In genomic region chr14:102390064-102390463, GRCh38 we compare ENCODE assay signal across 17 cellular contexts. TPM values are rescaled to one million over a fixed set of nuclear protein-coding genes. Genes with fewer than 3 reads are reported as not detected.
DNase-seq lines count a peak whose midpoint lies in the region; ATAC-seq and TF ChIP-seq lines count a peak whose summit lies in the region.
"Had no signal": no experiment of that assay in that cellular context is flagged by ENCODE, and none has a peak within 500 bp of the region (broad histone marks: within the 10 kb centered on the region; RNA-seq: fewer than 3 reads in every experiment).

No MANE protein-coding gene starts in this region.

- no peak overlapping the region for H2BK20ac ChIP-seq in IMR-90 (ENCODE audit: low read depth, low read length)

- H3K27ac ChIP-seq in IMR-90 (ENCODE audit: insufficient read depth, low read length) (no peak overlapping the region), caudate nucleus (ENCODE audit: low read depth, low read length) (peak overlapping the region; percentile 81), skeletal muscle tissue (ENCODE audit: low read depth, low read length) (peak overlapping the region; percentile 9), MM.1S (ENCODE audit: low read length) (no peak overlapping the region)
- H3K27ac ChIP-seq: BLaER1 treated with 17β-estradiol and CSF1 and Interleukin-3, amounts not matched to agents 10 nM and 100 nM; upper lobe of right lung had no signal

- H2BK120ac ChIP-seq in IMR-90 (ENCODE audit: low read depth, low read length) = no peak overlapping the region

- no peak for TF ChIP-seq POLR2A in IMR-90 (IDR thresholded peaks at IDR 0.05; ENCODE audit: low read depth, low read length)

- BruUV-seq in IMR-90 (replicated peaks; lab: Mats Ljungman, UMichigan) = no TSS peak

- DNase-seq in IMR-90 = peak; percentile 36
- no peak for DNase-seq in caudate nucleus (lab: John Stamatoyannopoulos, UW)
- DNase-seq in medulla oblongata (ENCODE audit: extremely low spot score) = peak; percentile 58
- DNase-seq in nephron progenitor cell = no peak
- no peak for DNase-seq in MM.1S
- no peak for DNase-seq in central memory CD4-positive, alpha-beta T cell
- DNase-seq in T-helper 9 cell = no peak
- DNase-seq: activated CD8-positive, alpha-beta memory T cell treated with anti-CD3 and anti-CD28 coated beads, Interleukin-2, amount 50 U/mL, for 4 hours; activated naive CD4-positive, alpha-beta T cell treated with anti-CD3 and anti-CD28 coated beads for 36 hours; cerebellar nuclear complex; DMS79 treated with DMSO at 0.1 percent for 48 hours; esophagus squamous epithelium; nucleus accumbens; upper lobe of right lung had no signal

- H2AK5ac ChIP-seq in IMR-90 (ENCODE audit: low read depth, low read length) = no peak overlapping the region

- no peak for TF ChIP-seq RAD21 in IMR-90 (IDR thresholded peaks at IDR 0.05; ENCODE audit: low read length)

- H3K79me2 ChIP-seq in MM.1S (ENCODE audit: low read length) = no peaks in the 10 kb centered on the region

- no peak overlapping the region for H3K4ac ChIP-seq in IMR-90 (ENCODE audit: low read depth, low read length)

- no peak overlapping the region for H3K56ac ChIP-seq in IMR-90 (ENCODE audit: extremely low read depth, insufficient read depth, low read length)

- no peaks in the 10 kb centered on the region for H3K9me2 ChIP-seq in MM.1S (replicated peaks; ENCODE audit: insufficient read depth, low read length)

- H3K79me1 ChIP-seq in IMR-90 (ENCODE audit: low read depth in 1 of 2, low read length in 2 of 2) = peaks cover 10 to 33% of the 10 kb centered on the region in 2 experiments; a peak in 3 of 4 replicates

- no peak overlapping the region for H4K5ac ChIP-seq in IMR-90 (ENCODE audit: low read depth, low read length)

- H3K9me3 ChIP-seq in IMR-90 (ENCODE audit: control insufficient read depth, insufficient read depth, low read length) (no peaks in the 10 kb centered on the region; the same call in 1 of the 2 replicates), skeletal muscle tissue (ENCODE audit: control insufficient read depth in 3 of 3, low read length in 3 of 3) (no peaks in the 10 kb centered on the region), MM.1S (replicated peaks; ENCODE audit: insufficient read depth, low read length) (no peaks in the 10 kb centered on the region)
- H3K9me3 ChIP-seq: esophagus squamous epithelium, upper lobe of right lung had no signal

- dilution Hi-C loops in IMR-90 (cut with HindIII; ENCODE audit: low sequenced_read_pairs, unreplicated experiment) = no loop called here

- no peaks in the 10 kb centered on the region for H3K27me3 Mint-ChIP-seq in nephron progenitor cell (ENCODE audit: low read depth, poor library complexity)

- no peak for TF ChIP-seq CTCF in IMR-90 (conservative IDR thresholded peaks at IDR 0.05; ENCODE audit: low read depth, low read length)
- TF ChIP-seq CTCF in nephron progenitor cell (IDR thresholded peaks at IDR 0.05) = no peak
- no peak for TF ChIP-seq CTCF in MM.1S (IDR thresholded peaks at IDR 0.05; ENCODE audit: low read length)

- no peak overlapping the region for H2AK9ac ChIP-seq in IMR-90 (replicated peaks; ENCODE audit: low read depth, low read length, poor library complexity)

- H3K36me3 Mint-ChIP-seq in nephron progenitor cell (ENCODE audit: low read depth) = peaks cover 56% of the 10 kb centered on the region

- H3K23ac ChIP-seq in IMR-90 (ENCODE audit: low read depth, low read length) = peak overlapping the region; percentile 7; the same call in 1 of the 2 replicates

- no peak overlapping the region for H2BK5ac ChIP-seq in IMR-90 (ENCODE audit: low read depth, low read length, poor library complexity, severe bottlenecking)

- H3K27me3 ChIP-seq in IMR-90 (ENCODE audit: control insufficient read depth, insufficient read depth, low read length) (no peaks in the 10 kb centered on the region), skeletal muscle tissue (ENCODE audit: control insufficient read depth in 3 of 3, insufficient read depth in 3 of 3, low read length in 3 of 3) (no peaks in the 10 kb centered on the region), MM.1S (replicated peaks; ENCODE audit: insufficient read depth, low read length) (no peaks in the 10 kb centered on the region)
- H3K27me3 ChIP-seq: BLaER1 treated with 17β-estradiol and CSF1 and Interleukin-3, amounts not matched to agents 10 nM and 100 nM; esophagus squamous epithelium; upper lobe of right lung had no signal

- POLR2A ChIA-PET in IMR-90 (lab: Charles Lee; ENCODE audit: unreplicated experiment) = no interaction called here

- H3K14ac ChIP-seq in IMR-90 (replicated peaks; ENCODE audit: low read depth, low read length) = no peak overlapping the region

- peak overlapping the region; percentile 55; the same call in 1 of the 2 replicates for H3K4me2 ChIP-seq in IMR-90 (ENCODE audit: low read depth, low read length)
- H3K4me2 ChIP-seq in MM.1S (ENCODE audit: low read depth, low read length) = no peak overlapping the region

- H4K8ac ChIP-seq in IMR-90 (ENCODE audit: low read depth in 2 of 2, low read length in 2 of 2) = no peak overlapping the region

- H3K9me1 ChIP-seq in IMR-90 (ENCODE audit: insufficient read depth, low read length) = 0 out of 2 replicates have a peak, but pooled peaks cover 5% of the 10 kb centered on the region

- CTCF ChIA-PET in IMR-90 (lab: Yijun Ruan, JAX) = interaction anchor here (0.7 to 0.9 kb wide), 2 partner anchors 10 to 580 kb away, joined by 3 to 4 read pairs; no protein-coding TSS in a partner anchor

- H3K4me1 ChIP-seq in IMR-90 (ENCODE audit: control insufficient read depth, insufficient read depth, low read length) (peaks cover 10% of the 10 kb centered on the region), skeletal muscle tissue (ENCODE audit: control insufficient read depth in 3 of 3, insufficient read depth in 3 of 3, low read length in 3 of 3) (peaks cover 0 to 5% (median 2%) of the 10 kb centered on the region in 3 donors), MM.1S (ENCODE audit: low read length) (no peaks in the 10 kb centered on the region)

- H3K18ac ChIP-seq in IMR-90 (ENCODE audit: low read depth, low read length) = peak overlapping the region; percentile 55; the same call in 1 of the 2 replicates

- H3K9ac ChIP-seq in IMR-90 (ENCODE audit: low read depth, low read length) = no peak overlapping the region
- H3K9ac ChIP-seq in skeletal muscle tissue (ENCODE audit: low read depth in 1 of 3, low read length in 3 of 3) = no peak overlapping the region
- H3K9ac ChIP-seq in MM.1S (ENCODE audit: low read length) = no peak overlapping the region
- H3K9ac ChIP-seq: BLaER1 treated with 17β-estradiol and CSF1 and Interleukin-3, amounts not matched to agents 10 nM and 100 nM had no signal

- H4K91ac ChIP-seq in IMR-90 (ENCODE audit: insufficient read depth, low read depth, low read length) = no peak overlapping the region

- peaks cover 11% of the 10 kb centered on the region for H3K4me1 Mint-ChIP-seq in nephron progenitor cell

- H2AFZ ChIP-seq in IMR-90 (replicated peaks; ENCODE audit: low read length, poor library complexity) (no peak overlapping the region), MM.1S (ENCODE audit: low read length) (no peak overlapping the region)

- no peak overlapping the region for H3K27ac Mint-ChIP-seq in nephron progenitor cell
- H3K27ac Mint-ChIP-seq: activated naive CD4-positive, alpha-beta T cell treated with anti-CD3 and anti-CD28 coated beads for 36 hours had no signal

- no peak overlapping the region for H2BK15ac ChIP-seq in IMR-90 (ENCODE audit: low read depth, low read length)

- no peak overlapping the region for H3K4me3 ChIP-seq in IMR-90 (ENCODE audit: insufficient read depth, low read depth, low read length)
- no peak overlapping the region for H3K4me3 ChIP-seq in skeletal muscle tissue (ENCODE audit: low read length in 3 of 3)
- H3K4me3 ChIP-seq in MM.1S (ENCODE audit: low read length) = no peak overlapping the region
- H3K4me3 ChIP-seq: BLaER1 treated with 17β-estradiol and CSF1 and Interleukin-3, amounts not matched to agents 10 nM and 100 nM; esophagus squamous epithelium; lung; upper lobe of right lung had no signal

- H3F3A ChIP-seq in MM.1S (ENCODE audit: insufficient read depth, low read length) = no peaks in the 10 kb centered on the region

- in situ Hi-C loops in IMR-90 (cut with MboI; ENCODE audit: low sequenced_read_pairs) = no loop called here

- no peak overlapping the region for H3K4me3 Mint-ChIP-seq in nephron progenitor cell
- H3K4me3 Mint-ChIP-seq: activated naive CD4-positive, alpha-beta T cell treated with anti-CD3 and anti-CD28 coated beads for 36 hours had no signal

- H3K36me3 ChIP-seq in IMR-90 (ENCODE audit: control insufficient read depth, insufficient read depth, low read length) = peaks cover 3% of the 10 kb centered on the region; the same call in 1 of the 2 replicates
- H3K36me3 ChIP-seq in skeletal muscle tissue (ENCODE audit: control insufficient read depth in 3 of 3, insufficient read depth in 3 of 3, low read length in 3 of 3) = no peaks in the 10 kb centered on the region
- H3K36me3 ChIP-seq in MM.1S (replicated peaks; ENCODE audit: insufficient read depth, low read length) = no peaks in the 10 kb centered on the region
- H3K36me3 ChIP-seq: upper lobe of right lung had no signal

- ATAC-seq in IMR-90 (ENCODE audit: low read depth) = no peak

- intact Hi-C loops in IMR-90 (cut with micrococcal nuclease) = no loop called here

- no peaks in the 10 kb centered on the region; the same call in 1 of the 2 replicates for H4K20me1 ChIP-seq in IMR-90 (ENCODE audit: insufficient read depth, low read length)
- no peaks in the 10 kb centered on the region for H4K20me1 ChIP-seq in MM.1S (ENCODE audit: insufficient read depth, low read length)
- H4K20me1 ChIP-seq: BLaER1 treated with 17β-estradiol and CSF1 and Interleukin-3, amounts not matched to agents 10 nM and 100 nM had no signal

- H3K9me3 Mint-ChIP-seq in nephron progenitor cell = peaks cover 5% of the 10 kb centered on the region

TF ChIP-seq in IMR-90, 13 proteins besides CTCF, POLR2A, EP300 and RAD21 (continues in another document):
- no peak for TF ChIP-seq NFE2L2 (IDR thresholded peaks at IDR 0.05; ENCODE audit: low read depth, low read length)
- no peak for TF ChIP-seq RFX5 (IDR thresholded peaks at IDR 0.05; ENCODE audit: low read depth, low read length)
- TF ChIP-seq CHD1 (IDR thresholded peaks at IDR 0.05; ENCODE audit: low read depth, low read length) = no peak
- TF ChIP-seq RCOR1 (IDR thresholded peaks at IDR 0.05; ENCODE audit: insufficient replicate concordance, low read length) = no peak
- no peak for TF ChIP-seq CEBPB (IDR thresholded peaks at IDR 0.05; ENCODE audit: low read depth, low read length)

RNA-seq across cellular contexts. Expression of gene TECPR2, which starts 27.3 kb away (rescaled TPM):
- 10.3 and 11.7 TPM in 2 replicates for total RNA-seq in IMR-90 (2012; rRNA removed)
- 9.5 TPM in 2 replicates for polyA plus RNA-seq in IMR-90 (2012; rRNA removed)
- polyA plus RNA-seq in IMR-90 (2012; cell fraction: cytosol; rRNA removed) = 5.8 and 11.5 TPM in 2 replicates
- polyA plus RNA-seq in IMR-90 (2012; cell fraction: nucleus; rRNA removed; ENCODE audit: low replicate concordance) = 10.1 and 26.3 TPM in 2 replicates
- total RNA-seq in skeletal muscle tissue = 12.0 TPM

RNA-seq across cellular contexts. Expression of gene CINP, which starts 27.4 kb away (rescaled TPM):
- total RNA-seq in IMR-90 (2012; rRNA removed) (41.9 and 55.3 TPM in 2 replicates), skeletal muscle tissue (24.0 TPM)
- 53.2 and 56.4 TPM in 2 replicates for polyA plus RNA-seq in IMR-90 (2012; rRNA removed)
- polyA plus RNA-seq in IMR-90 (2012; cell fraction: cytosol; rRNA removed) = 29.3 and 37.8 TPM in 2 replicates
- 10.9 and 21.3 TPM in 2 replicates for polyA plus RNA-seq in IMR-90 (2012; cell fraction: nucleus; rRNA removed; ENCODE audit: low replicate concordance)

Comparison
In these comparisons a context has a peak if more than half of its experiments do, and no peak if none do; other contexts are left out.
1. DNase-seq: peak in IMR-90 (single experiment) and medulla oblongata (single experiment); none in caudate nucleus (0 of 61), nephron progenitor cell (single experiment), MM.1S (single experiment), central memory CD4-positive, alpha-beta T cell (single experiment) and T-helper 9 cell (single experiment).
2. H3K27ac ChIP-seq: peak in caudate nucleus (single experiment) and skeletal muscle tissue (single experiment); none in IMR-90 (single experiment) and MM.1S (single experiment).